In the genomic region with DNA sequence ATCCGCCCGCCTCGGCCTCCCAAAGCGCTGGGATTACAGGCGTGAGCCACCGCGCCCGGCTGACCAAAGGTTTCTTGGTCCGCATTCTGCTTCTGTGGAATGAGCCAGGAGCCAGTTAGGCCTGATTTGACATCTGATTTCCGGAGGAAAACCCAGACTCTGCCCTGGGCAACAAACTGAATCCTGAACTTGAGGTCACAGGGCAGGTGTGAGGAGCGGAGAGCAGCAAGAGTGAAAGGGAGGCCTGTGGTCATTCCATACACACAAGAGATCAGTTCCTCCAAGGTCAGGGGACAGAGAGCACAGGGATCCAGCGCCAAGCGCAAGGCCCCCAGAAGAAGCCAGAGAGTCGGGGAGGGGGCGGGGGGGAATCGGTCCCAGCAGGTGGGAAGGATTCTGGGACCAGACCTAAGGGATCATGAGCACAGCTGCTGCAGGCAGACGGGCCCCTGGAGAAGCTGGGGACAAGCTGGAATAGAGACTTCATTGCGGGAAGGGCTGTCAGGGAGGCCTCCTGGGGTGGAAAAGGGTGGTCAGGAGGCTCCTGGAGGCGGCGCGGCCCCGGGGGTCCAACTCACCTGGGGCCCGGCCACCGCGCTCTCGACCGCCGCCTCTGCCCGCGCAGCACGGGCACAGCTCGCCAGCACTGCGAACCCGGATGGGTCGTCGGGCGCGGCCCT, we compare ENCODE assay signal across 8 cellular contexts.
DNase-seq lines count a peak whose midpoint lies in the region; ATAC-seq and FAIRE-seq lines count a peak whose summit lies in the region.

No MANE protein-coding gene starts in this region.

- H3K4me1 ChIP-seq in duodenal mucosa (ENCODE audit: control insufficient read depth in 1 of 2, insufficient read depth in 2 of 2, low read length in 2 of 2), result peaks cover 0 to 8% of the 10 kb centered on the region in 2 donors
- peaks cover 0 to 25% of the 10 kb centered on the region in 2 donors for H3K4me1 ChIP-seq in muscle layer of duodenum (ENCODE audit: control insufficient read depth in 1 of 2, insufficient read depth in 2 of 2, low read length in 2 of 2)

- H3K27ac ChIP-seq in duodenal mucosa (ENCODE audit: low read depth, low read length) (peak overlapping the region; percentile 70), muscle layer of duodenum (ENCODE audit: low read length) (no peak overlapping the region)

- FAIRE-seq in GM18507 (lab: Jason Lieb, UNC), result peak; percentile 59

- peak overlapping the region; percentile 88 to 91 for H3K4me3 ChIP-seq in duodenal mucosa (ENCODE audit: low read depth in 1 of 2, low read length in 2 of 2)
- H3K4me3 ChIP-seq in muscle layer of duodenum (ENCODE audit: low read depth in 1 of 2, low read length in 2 of 2), result peak overlapping the region; percentile 80 to 98

- peak overlapping the region; percentile 75 to 85 for H3K9ac ChIP-seq in duodenal mucosa (ENCODE audit: low read depth in 1 of 2, low read length in 2 of 2)

- H3K36me3 ChIP-seq in duodenal mucosa (ENCODE audit: control insufficient read depth in 1 of 2, insufficient read depth in 2 of 2, low read length in 2 of 2), result peaks cover 3 to 10% of the 10 kb centered on the region in 2 donors
- peaks cover 4 to 7% of the 10 kb centered on the region in 2 donors for H3K36me3 ChIP-seq in muscle layer of duodenum (ENCODE audit: control insufficient read depth in 1 of 2, insufficient read depth in 2 of 2, low read length in 2 of 2)

- no peak for ATAC-seq in HG02678 (IDR thresholded peaks at IDR 0.05; ENCODE audit: unreplicated experiment)
- no peak for ATAC-seq in HG02623 (IDR thresholded peaks at IDR 0.05; ENCODE audit: unreplicated experiment)

- in situ Hi-C loops in KBM-7 (cut with MboI; ENCODE audit: low pct_unique_long_range_greater_than_20kb, low sequenced_read_pairs), result no loop called here

- H3K9me3 ChIP-seq in duodenal mucosa (ENCODE audit: control insufficient read depth in 1 of 2, low read length in 2 of 2) (no peaks in the 10 kb centered on the region), muscle layer of duodenum (ENCODE audit: control insufficient read depth in 1 of 2, low read length in 2 of 2) (no peaks in the 10 kb centered on the region)

- no peak for DNase-seq in GM18507 (ENCODE audit: extremely low spot score, insufficient read length, low read depth)
- peak; percentile 32 for DNase-seq in NCI-H69 (lab: John Stamatoyannopoulos, UW)
- no peak for DNase-seq in SW480 (ENCODE audit: low spot score)
- no peak for DNase-seq in KBM-7

- H3K27me3 ChIP-seq in duodenal mucosa (ENCODE audit: control insufficient read depth in 1 of 2, insufficient read depth in 2 of 2, low read length in 2 of 2), result no peaks in the 10 kb centered on the region
- H3K27me3 ChIP-seq in muscle layer of duodenum (ENCODE audit: low read depth, low read length), result no peaks in the 10 kb centered on the region
